In the genomic region with DNA sequence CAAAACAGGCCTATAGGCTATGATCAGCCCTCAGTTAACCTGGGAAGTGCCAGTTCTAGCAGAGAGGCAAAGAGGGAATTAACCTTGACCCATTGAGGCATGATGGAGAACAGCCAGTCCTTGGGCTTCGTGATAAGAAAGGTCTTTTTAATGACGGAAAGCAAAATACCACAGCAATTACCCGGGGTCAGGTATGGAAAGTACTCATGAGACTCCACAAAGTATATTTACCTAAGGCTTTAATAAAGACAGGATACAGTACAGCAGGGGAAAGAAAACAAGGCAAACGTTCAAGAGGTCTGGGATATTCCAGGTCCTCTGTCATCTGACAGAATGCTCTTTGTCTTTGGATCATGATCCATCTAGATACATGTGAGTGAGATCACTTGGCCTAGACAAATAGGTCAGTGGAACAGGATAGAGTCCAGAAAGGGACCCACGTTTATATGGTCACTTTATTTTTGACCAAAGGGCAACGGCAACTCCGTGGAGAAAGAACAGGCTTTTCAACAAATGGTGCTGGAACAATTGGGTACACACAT, we compare ENCODE assay signal across 14 cellular contexts. TPM values are rescaled to one million over a fixed set of nuclear protein-coding genes. Genes with fewer than 3 reads are reported as not detected.
DNase-seq lines count a peak whose midpoint lies in the region; ATAC-seq and TF ChIP-seq lines count a peak whose summit lies in the region.
"Had no signal": no experiment of that assay in that cellular context is flagged by ENCODE, and none has a peak within 500 bp of the region (broad histone marks: within the 10 kb centered on the region; RNA-seq: fewer than 3 reads in every experiment).

No MANE protein-coding gene starts in this region.

- WGBS in adrenal gland, 4 donors: 30 to 34% (median 32%) methylated on average over 7 of the region's 7 CpGs
- 20% methylated on average over 7 of the region's 7 CpGs for WGBS in right lobe of liver (ENCODE audit: insufficient coverage, low coverage, low lambda C conversion rate, missing lambda C conversion rate)

- no peaks in the 10 kb centered on the region for H3K9me3 Mint-ChIP-seq in natural killer cell
- no peaks in the 10 kb centered on the region for H3K9me3 Mint-ChIP-seq in natural killer cell treated with Interleukin-12 subunit alpha and Interleukin-12 subunit beta and Interleukin-15 and Interleukin-18, amount 100 ng/mL, for 72 hours
- H3K9me3 Mint-ChIP-seq: activated T-cell treated with anti-CD3 and anti-CD28 coated beads, Interleukin-2, amount 50 U/mL, for 4 hours had no signal

- H3K27me3 ChIP-seq in adrenal gland (no peaks in the 10 kb centered on the region), right lobe of liver (no peaks in the 10 kb centered on the region)
- H3K27me3 ChIP-seq: BE2C, gastrocnemius medialis had no signal

- ATAC-seq in natural killer cell (no peak), right lobe of liver (peak; percentile 92 to 96 (median 94)), HG03097 (IDR thresholded peaks at IDR 0.05; ENCODE audit: low FRiP score, unreplicated experiment) (no peak), GM18867 (IDR thresholded peaks at IDR 0.05; ENCODE audit: unreplicated experiment) (no peak), HG03571 (IDR thresholded peaks at IDR 0.05; ENCODE audit: unreplicated experiment) (no peak)
- no peak for ATAC-seq in natural killer cell treated with Interleukin-12 subunit alpha and Interleukin-12 subunit beta and Interleukin-15 and Interleukin-18, amount 100 ng/mL, for 72 hours
- ATAC-seq: activated T-cell treated with anti-CD3 and anti-CD28 coated beads, Interleukin-2, amount 50 U/mL, for 4 hours; gastrocnemius medialis; HCT116 had no signal

- H3K4me3 ChIP-seq in adrenal gland (no peak overlapping the region), right lobe of liver (no peak overlapping the region)
- H3K4me3 ChIP-seq: gastrocnemius medialis, PC-9 had no signal

- no peak for DNase-seq in natural killer cell
- DNase-seq in natural killer cell treated with Interleukin-12 subunit alpha and Interleukin-12 subunit beta and Interleukin-15 and Interleukin-18, amount 100 ng/mL, for 72 hours (ENCODE audit: low spot score): no peak
- peak in 2 of 7 donors; percentile 19 to 30 for DNase-seq in adrenal gland
- DNase-seq in right lobe of liver: no peak
- DNase-seq in NCI-H1048 (lab: John Stamatoyannopoulos, UW): no peak
- DNase-seq: activated T-cell treated with anti-CD3 and anti-CD28 coated beads, Interleukin-2, amount 50 U/mL, for 4 hours; BE2C; cortex of kidney; gastrocnemius medialis; PC-9 had no signal

- intact Hi-C loops in natural killer cell (cut with micrococcal nuclease): no loop called here
- intact Hi-C loops in adrenal gland (cut with DNase I): no loop called here
- intact Hi-C loops in right lobe of liver (cut with DNase I): no loop called here

- H3K27ac Mint-ChIP-seq in natural killer cell: peak overlapping the region; percentile 5 to 34
- H3K27ac Mint-ChIP-seq in natural killer cell treated with Interleukin-12 subunit alpha and Interleukin-12 subunit beta and Interleukin-15 and Interleukin-18, amount 100 ng/mL, for 72 hours: peak overlapping the region in 1 of 2 donors; percentile 50

- no peak overlapping the region for H3K4me3 Mint-ChIP-seq in natural killer cell
- H3K4me3 Mint-ChIP-seq in natural killer cell treated with Interleukin-12 subunit alpha and Interleukin-12 subunit beta and Interleukin-15 and Interleukin-18, amount 100 ng/mL, for 72 hours: no peak overlapping the region

- TF ChIP-seq CTCF in natural killer cell (IDR thresholded peaks at IDR 0.05) (no peak), adrenal gland (IDR thresholded peaks at IDR 0.05) (no peak), right lobe of liver (IDR thresholded peaks at IDR 0.05) (no peak)

- H3K4me1 ChIP-seq in adrenal gland (replicated peaks in 1 of 2): peaks cover 40 to 88% of the 10 kb centered on the region in 2 donors
- H3K4me1 ChIP-seq in right lobe of liver: peaks cover 0 to 17% (median 8%) of the 10 kb centered on the region in 4 donors

- peaks cover 38 to 41% of the 10 kb centered on the region in 2 donors for H3K4me1 Mint-ChIP-seq in natural killer cell
- peaks cover 25 to 27% of the 10 kb centered on the region in 2 donors for H3K4me1 Mint-ChIP-seq in natural killer cell treated with Interleukin-12 subunit alpha and Interleukin-12 subunit beta and Interleukin-15 and Interleukin-18, amount 100 ng/mL, for 72 hours (ENCODE audit: low read depth in 2 of 2)

- H3K36me3 ChIP-seq in adrenal gland (replicated peaks in 1 of 2) (no peaks in the 10 kb centered on the region), right lobe of liver (no peaks in the 10 kb centered on the region)
- H3K36me3 ChIP-seq: BE2C, gastrocnemius medialis had no signal

- H3K27ac ChIP-seq in adrenal gland: peak overlapping the region in 3 of 5 donors; percentile 11 to 61 (median 23)
- H3K27ac ChIP-seq in right lobe of liver: peak overlapping the region in 2 of 3 donors; percentile 16 to 61
- H3K27ac ChIP-seq: gastrocnemius medialis, PC-9 had no signal

- TF ChIP-seq POLR2A in adrenal gland (IDR thresholded peaks at IDR 0.05) (no peak), right lobe of liver (IDR thresholded peaks at IDR 0.05) (no peak)

- no peaks in the 10 kb centered on the region for H3K36me3 Mint-ChIP-seq in natural killer cell
- H3K36me3 Mint-ChIP-seq in natural killer cell treated with Interleukin-12 subunit alpha and Interleukin-12 subunit beta and Interleukin-15 and Interleukin-18, amount 100 ng/mL, for 72 hours: no peaks in the 10 kb centered on the region

- H3K9me3 ChIP-seq in adrenal gland (replicated peaks in 1 of 3): no peaks in the 10 kb centered on the region
- H3K9me3 ChIP-seq in right lobe of liver: no peaks in the 10 kb centered on the region
- H3K9me3 ChIP-seq: BE2C, gastrocnemius medialis had no signal

- H3K27me3 Mint-ChIP-seq in natural killer cell (ENCODE audit: low read depth in 2 of 2): no peaks in the 10 kb centered on the region
- H3K27me3 Mint-ChIP-seq in natural killer cell treated with Interleukin-12 subunit alpha and Interleukin-12 subunit beta and Interleukin-15 and Interleukin-18, amount 100 ng/mL, for 72 hours: no peaks in the 10 kb centered on the region

RNA-seq across cellular contexts. Expression of gene WDFY2, which starts 52.2 kb away (rescaled TPM):
- total RNA-seq in natural killer cell (10 to 100 TPM; 29.5 to 32.1 (median 31.3) TPM), adrenal gland (10 to 100 TPM; 14.9 to 38.6 (median 29.0) TPM), right lobe of liver (10 to 100 TPM in 1 of 6 experiments, 1 to 10 TPM in 5; 4.5 to 12.0 (median 7.3) TPM)
- 10 to 100 TPM in 1 of 2 donors, 1 to 10 TPM in 1; 9.3 to 12.1 TPM for total RNA-seq in natural killer cell treated with Interleukin-12 subunit alpha and Interleukin-12 subunit beta and Interleukin-15 and Interleukin-18, amount 100 ng/mL, for 72 hours
- polyA plus RNA-seq in adrenal gland: 10 to 100 TPM; 13.2 to 22.2 (median 16.6) TPM

Comparison
In these comparisons a context has a peak if more than half of its experiments do, and no peak if none do; other contexts are left out.
1. ATAC-seq: peak in right lobe of liver (4 of 4); none in natural killer cell (0 of 3), natural killer cell treated with Interleukin-12 subunit alpha and Interleukin-12 subunit beta and Interleukin-15 and Interleukin-18, amount 100 ng/mL, for 72 hours (0 of 2), HG03097 (single experiment), GM18867 (single experiment) and HG03571 (single experiment).